Comparison of ENCODE assay signal across 11 cellular contexts in genomic region chr12:54933381-54933780, GRCh38. TPM values are rescaled to one million over a fixed set of nuclear protein-coding genes. Genes with fewer than 3 reads are reported as not detected.
DNase-seq lines count a peak whose midpoint lies in the region; TF ChIP-seq lines count a peak whose summit lies in the region.
"Had no signal": no experiment of that assay in that cellular context is flagged by ENCODE, and none has a peak within 500 bp of the region (broad histone marks: within the 10 kb centered on the region; RNA-seq: fewer than 3 reads in every experiment).

No MANE protein-coding gene starts in this region.

- H3K4me3 ChIP-seq in breast epithelium = no peak overlapping the region

- no peak overlapping the region for H3K27ac Mint-ChIP-seq in MCF 10A (ENCODE audit: low read depth, unreplicated experiment)
- H3K27ac Mint-ChIP-seq in stimulated activated naive CD8-positive, alpha-beta T cell treated with anti-CD3 and anti-CD28 coated beads, Interleukin-15, Interleukin-2, amounts not matched to agents 100 ng/mL and 50 ng/mL, for 24 hours = peak overlapping the region; percentile 99
- H3K27ac Mint-ChIP-seq: CD14-positive monocyte had no signal

- peaks cover 29% of the 10 kb centered on the region for H3K9me3 Mint-ChIP-seq in MCF 10A (ENCODE audit: unreplicated experiment)
- peaks cover 35% of the 10 kb centered on the region for H3K9me3 Mint-ChIP-seq in stimulated activated naive CD8-positive, alpha-beta T cell treated with anti-CD3 and anti-CD28 coated beads, Interleukin-15, Interleukin-2, amounts not matched to agents 100 ng/mL and 50 ng/mL, for 24 hours

- H3K27me3 Mint-ChIP-seq in MCF 10A (ENCODE audit: insufficient read depth, unreplicated experiment) = no peaks in the 10 kb centered on the region
- H3K27me3 Mint-ChIP-seq in stimulated activated naive CD8-positive, alpha-beta T cell treated with anti-CD3 and anti-CD28 coated beads, Interleukin-15, Interleukin-2, amounts not matched to agents 100 ng/mL and 50 ng/mL, for 24 hours = no peaks in the 10 kb centered on the region

- no peaks in the 10 kb centered on the region for H3K27me3 ChIP-seq in breast epithelium

- TF ChIP-seq CTCF in MCF 10A (IDR thresholded peaks at IDR 0.05; ENCODE audit: unreplicated experiment) (no peak), breast epithelium (IDR thresholded peaks at IDR 0.05) (no peak), RWPE1 (conservative IDR thresholded peaks at IDR 0.05; ENCODE audit: low read depth) (no peak)

- H3K4me3 Mint-ChIP-seq in MCF 10A (ENCODE audit: unreplicated experiment) = no peak overlapping the region
- H3K4me3 Mint-ChIP-seq in stimulated activated naive CD8-positive, alpha-beta T cell treated with anti-CD3 and anti-CD28 coated beads, Interleukin-15, Interleukin-2, amounts not matched to agents 100 ng/mL and 50 ng/mL, for 24 hours = no peak overlapping the region
- H3K4me3 Mint-ChIP-seq: CD14-positive monocyte had no signal

- POLR2A ChIA-PET in MCF 10A (lab: Yijun Ruan, JAX) (no interaction called here), RWPE1 (lab: Yijun Ruan, JAX; ENCODE audit: low non-redundant PET) (no interaction called here)

- H3K36me3 ChIP-seq in breast epithelium = no peaks in the 10 kb centered on the region

- DNase-seq in MCF 10A (ENCODE audit: unreplicated experiment) (peak; percentile 35), breast epithelium (ENCODE audit: low spot score in 2 of 2) (no peak), RWPE1 (ENCODE audit: low spot score) (peak; percentile 36), DMS114 treated with DMSO at 0.1 percent for 48 hours (lab: John Stamatoyannopoulos, UW; ENCODE audit: unreplicated experiment) (no peak), dedifferentiated amniotic fluid mesenchymal stem cell (ENCODE audit: extremely low spot score) (no peak), GM19240 (ENCODE audit: insufficient read length, low spot score) (no peak)
- DNase-seq in central memory CD4-positive, alpha-beta T cell = peak; percentile 15
- DNase-seq: Karpas-422 had no signal

- TF ChIP-seq POLR2A in breast epithelium (IDR thresholded peaks at IDR 0.05) = no peak

- BruUV-seq in MCF 10A (replicated peaks; lab: Mats Ljungman, UMichigan) = no TSS peak

- no peaks in the 10 kb centered on the region for H3K36me3 Mint-ChIP-seq in MCF 10A (ENCODE audit: insufficient read depth, unreplicated experiment)
- peaks cover 62% of the 10 kb centered on the region for H3K36me3 Mint-ChIP-seq in stimulated activated naive CD8-positive, alpha-beta T cell treated with anti-CD3 and anti-CD28 coated beads, Interleukin-15, Interleukin-2, amounts not matched to agents 100 ng/mL and 50 ng/mL, for 24 hours (ENCODE audit: low read depth)

- H3K4me1 Mint-ChIP-seq in MCF 10A (ENCODE audit: insufficient read depth, unreplicated experiment) = peaks cover 26% of the 10 kb centered on the region
- peaks cover 72% of the 10 kb centered on the region for H3K4me1 Mint-ChIP-seq in stimulated activated naive CD8-positive, alpha-beta T cell treated with anti-CD3 and anti-CD28 coated beads, Interleukin-15, Interleukin-2, amounts not matched to agents 100 ng/mL and 50 ng/mL, for 24 hours (ENCODE audit: low read depth)

- intact Hi-C loops in MCF 10A (cut with micrococcal nuclease) = no loop called here
- intact Hi-C loops in breast epithelium (cut with DNase I; ENCODE audit: low total_unique reads) = no loop called here

- no peaks in the 10 kb centered on the region for H3K4me1 ChIP-seq in breast epithelium

- CTCF ChIA-PET in MCF 10A (lab: Yijun Ruan, JAX) (interaction anchor here (0.6 to 1.6 kb wide), 3 partner anchors 23 to 88 kb away, joined by 3 to 6 read pairs (median 3); partner anchors contain the start of gene MUCL1), RWPE1 (lab: Yijun Ruan, JAX) (no interaction called here)

- H3K27ac ChIP-seq in breast epithelium (peak overlapping the region in 1 of 2 donors; percentile 32), RWPE1 (no peak overlapping the region)

- H3K9me3 ChIP-seq in breast epithelium = peaks cover 8 to 18% of the 10 kb centered on the region in 2 donors

RNA-seq across cellular contexts. Expression of gene TESPA1, which starts 51.2 kb away (rescaled TPM):
- total RNA-seq in MCF 10A (2022) (not detected in 2 replicates), breast epithelium (1 to 10 TPM; 1.3 to 6.2 (median 2.2) TPM)
- total RNA-seq: dermis microvascular lymphatic vessel endothelial cell had no signal

Comparison
In these comparisons a context has a peak if more than half of its experiments do, and no peak if none do; other contexts are left out.
1. DNase-seq: peak in MCF 10A (single experiment), RWPE1 (single experiment) and central memory CD4-positive, alpha-beta T cell (single experiment); none in breast epithelium (0 of 2), DMS114 treated with DMSO at 0.1 percent for 48 hours (single experiment), dedifferentiated amniotic fluid mesenchymal stem cell (single experiment) and GM19240 (single experiment).